ENCODE assay signal across 25 cellular contexts in genomic region chr7:37425504-37425903, GRCh38. TPM values are rescaled to one million over a fixed set of nuclear protein-coding genes. Genes with fewer than 3 reads are reported as not detected.
DNase-seq lines count a peak whose midpoint lies in the region; ATAC-seq and TF ChIP-seq lines count a peak whose summit lies in the region.
"Had no signal": no experiment of that assay in that cellular context is flagged by ENCODE, and none has a peak within 500 bp of the region (broad histone marks: within the 10 kb centered on the region; RNA-seq: fewer than 3 reads in every experiment).

No MANE protein-coding gene starts in this region.

- TF ChIP-seq CTCF in OCI-LY3 (IDR thresholded peaks at IDR 0.05; ENCODE audit: low read depth, low read length) (no peak), lower lobe of right lung (IDR thresholded peaks at IDR 0.05) (no peak), tibial nerve (IDR thresholded peaks at IDR 0.05) (no peak), osteoblast (IDR thresholded peaks at IDR 0.05; ENCODE audit: extremely low read depth, low read depth, low read length) (no peak)

- H4K20me1 ChIP-seq in OCI-LY3 (ENCODE audit: insufficient read depth, low read length) = no peaks in the 10 kb centered on the region
- H4K20me1 ChIP-seq in osteoblast (ENCODE audit: insufficient read depth, low read length) = no peaks in the 10 kb centered on the region

- intact Hi-C loops in lower lobe of right lung (cut with DNase I) = no loop called here

- H3K36me3 ChIP-seq in OCI-LY3 (replicated peaks; ENCODE audit: low read depth, low read length) = no peaks in the 10 kb centered on the region
- no peaks in the 10 kb centered on the region for H3K36me3 ChIP-seq in lower lobe of right lung
- H3K36me3 ChIP-seq in tibial nerve = peaks cover 0 to 8% (median 0%) of the 10 kb centered on the region in 3 donors
- no peaks in the 10 kb centered on the region for H3K36me3 ChIP-seq in osteoblast (ENCODE audit: insufficient read depth, low read length)
- H3K36me3 ChIP-seq: gastrocnemius medialis, upper lobe of left lung had no signal

- no peak for TF ChIP-seq POLR2A in tibial nerve (IDR thresholded peaks at IDR 0.05)

- H3K79me2 ChIP-seq in OCI-LY3 (ENCODE audit: low read length) = 0 out of 2 replicates have a peak, but pooled peaks cover 3% of the 10 kb centered on the region
- H3K79me2 ChIP-seq in osteoblast (ENCODE audit: insufficient read depth, low read length) = no peaks in the 10 kb centered on the region
- H3K79me2 ChIP-seq: hepatocyte had no signal

- H3K4me3 ChIP-seq in OCI-LY3 (ENCODE audit: low read length) (no peak overlapping the region), lower lobe of right lung (no peak overlapping the region), tibial nerve (no peak overlapping the region), osteoblast (ENCODE audit: insufficient read depth, low read length) (no peak overlapping the region)
- H3K4me3 ChIP-seq: gastrocnemius medialis, hepatocyte, upper lobe of left lung had no signal

- H3K27ac ChIP-seq in OCI-LY3 (ENCODE audit: low read length) = no peak overlapping the region
- no peak overlapping the region for H3K27ac ChIP-seq in lower lobe of right lung
- peak overlapping the region in 2 of 4 donors; percentile 54 to 84 for H3K27ac ChIP-seq in tibial nerve
- H3K27ac ChIP-seq in osteoblast (ENCODE audit: low read depth, low read length) = no peak overlapping the region
- H3K27ac ChIP-seq: gastrocnemius medialis, hepatocyte, KMS-11, RWPE1 had no signal

- H3K9me3 ChIP-seq in OCI-LY3 (ENCODE audit: insufficient read depth, low read length) = no peaks in the 10 kb centered on the region
- no peaks in the 10 kb centered on the region for H3K9me3 ChIP-seq in lower lobe of right lung
- no peaks in the 10 kb centered on the region for H3K9me3 ChIP-seq in tibial nerve
- peaks cover 4% of the 10 kb centered on the region for H3K9me3 ChIP-seq in osteoblast (ENCODE audit: low read depth, low read length)
- H3K9me3 ChIP-seq: gastrocnemius medialis, SK-N-SH, upper lobe of left lung had no signal

- no peak overlapping the region for H3K9ac ChIP-seq in OCI-LY3 (ENCODE audit: low read length)
- H3K9ac ChIP-seq: KMS-11, SK-N-SH had no signal

- peak; percentile 57 to 70 for ATAC-seq in lower lobe of right lung
- ATAC-seq: activated T-cell treated with anti-CD3 and anti-CD28 coated beads, Interleukin-2, amount 50 U/mL, for 4 hours; gastrocnemius medialis; HCT116; naive thymus-derived CD8-positive, alpha-beta T cell; WTC11 had no signal

- no peak overlapping the region for H2AFZ ChIP-seq in OCI-LY3 (ENCODE audit: low read depth, low read length)
- H2AFZ ChIP-seq in osteoblast (ENCODE audit: low read length) = no peak overlapping the region
- H2AFZ ChIP-seq: hepatocyte had no signal

- peak overlapping the region; percentile 31 for H3K4me2 ChIP-seq in OCI-LY3 (ENCODE audit: low read length)
- H3K4me2 ChIP-seq in osteoblast (ENCODE audit: insufficient read depth, low read length) = no peak overlapping the region
- H3K4me2 ChIP-seq: hepatocyte, KMS-11, SK-N-SH had no signal

- DNase-seq in Kasumi-1 (lab: John Stamatoyannopoulos, UW) = peak; percentile 37 to 53
- DNase-seq in lower lobe of right lung = no peak
- DNase-seq in superior temporal gyrus (ENCODE audit: extremely low spot score) = peak; percentile 15
- DNase-seq in tibial nerve (ENCODE audit: low spot score in 2 of 2) = no peak
- no peak for DNase-seq in osteoblast (ENCODE audit: insufficient read length, low spot score, missing footprints)
- DNase-seq in central memory CD4-positive, alpha-beta T cell = no peak
- DNase-seq: activated CD4-positive, alpha-beta T cell treated with anti-CD3 and anti-CD28 coated beads, Interleukin-2, amount 10 ng/mL, durations not matched to agents 7 days and 5 days; activated T-cell treated with anti-CD3 and anti-CD28 coated beads, Interleukin-2, amount 50 U/mL, for 4 hours; CD4-positive, alpha-beta T cell; left cardiac atrium; naive thymus-derived CD8-positive, alpha-beta T cell; NCI-H1092 treated with DMSO at 0.1 percent for 48 hours; NCI-H2029 treated with DMSO at 0.1 percent for 48 hours; NCI-H526 treated with DMSO at 0.1 percent for 48 hours; SK-N-SH; stimulated activated CD8-positive, alpha-beta memory T cell treated with anti-CD3 and anti-CD28 coated beads, Interleukin-4, amount 100 ng/mL, for 48 hours; upper lobe of left lung had no signal

- no peak for TF ChIP-seq EP300 in tibial nerve (IDR thresholded peaks at IDR 0.05)

- H3K4me1 ChIP-seq in OCI-LY3 (ENCODE audit: low read length) = peaks cover 19% of the 10 kb centered on the region
- H3K4me1 ChIP-seq in lower lobe of right lung = peaks cover 51% of the 10 kb centered on the region
- peaks cover 0 to 56% (median 23%) of the 10 kb centered on the region in 4 donors for H3K4me1 ChIP-seq in tibial nerve
- no peaks in the 10 kb centered on the region for H3K4me1 ChIP-seq in osteoblast (ENCODE audit: insufficient read depth, low read length)

- H3K27me3 ChIP-seq in OCI-LY3 (ENCODE audit: low read depth, low read length) = no peaks in the 10 kb centered on the region
- H3K27me3 ChIP-seq in lower lobe of right lung (ENCODE audit: low read depth) = no peaks in the 10 kb centered on the region
- no peaks in the 10 kb centered on the region for H3K27me3 ChIP-seq in tibial nerve
- no peaks in the 10 kb centered on the region for H3K27me3 ChIP-seq in osteoblast (ENCODE audit: insufficient read depth, low read length)
- H3K27me3 ChIP-seq: gastrocnemius medialis, hepatocyte, upper lobe of left lung had no signal

- 61 to 62% methylated on average over 5 of the region's 5 CpGs for WGBS in tibial nerve, 2 donors

RNA-seq across cellular contexts. Expression of gene ELMO1, which starts 23.2 kb away (rescaled TPM):
- total RNA-seq in lower lobe of right lung = 60.1 TPM
- total RNA-seq in tibial nerve = 100 to 1,000 TPM; 196 to 328 (median 268) TPM
- 0.29 and 2.2 TPM in 2 replicates for total RNA-seq in osteoblast
- total RNA-seq: osteocyte had no signal

Comparison
In these comparisons a context has a peak if more than half of its experiments do, and no peak if none do; other contexts are left out.
1. DNase-seq: peak in Kasumi-1 (2 of 2) and superior temporal gyrus (single experiment); none in lower lobe of right lung (single experiment), tibial nerve (0 of 2), osteoblast (single experiment) and central memory CD4-positive, alpha-beta T cell (single experiment).
2. RNA of gene ELMO1, which starts 23.2 kb away (total RNA-seq): 196 to 328 TPM in tibial nerve and 60.1 TPM in lower lobe of right lung (single experiment); 0.29 to 2.2 TPM in osteoblast; every median in the first group is over 10 times any median in the second.